Comparison of ENCODE assay signal across 11 cellular contexts in genomic region chr7:139177696-139178095, GRCh38.
"Had no signal": no experiment of that assay in that cellular context is flagged by ENCODE, and none has a peak within 500 bp of the region (broad histone marks: within the 10 kb centered on the region; RNA-seq: fewer than 3 reads in every experiment).

No MANE protein-coding gene starts in this region.

- ATAC-seq: GM23338, HCT116 had no signal

- H3K36me3 ChIP-seq: HAP-1 had no signal

- H3K27ac ChIP-seq: GM23248 had no signal

- H3K9me3 ChIP-seq: HAP-1 had no signal

- H3K4me3 ChIP-seq: GM23248, GM23338, HAP-1 had no signal

- H3K9ac ChIP-seq: GM23248 had no signal

- FAIRE-seq: H1, H54 had no signal

- DNase-seq: GM23248, GOT3, H7, H9, HCEC 1CT, HFFc6 had no signal

- H2AFZ ChIP-seq: GM23248, GM23338 had no signal

- H3K27ac Mint-ChIP-seq: GM23338, H9, HFFc6 had no signal

- H3K4me2 ChIP-seq: GM23338 had no signal

- H3K4me3 Mint-ChIP-seq: GM23338, H9, HFFc6 had no signal

- H3K9me3 Mint-ChIP-seq: GM23338, H9, HFFc6 had no signal
